30 cellular contexts compared by ENCODE assay signal in genomic region chr11:9205596-9205995, GRCh38.
"Had no signal": no experiment of that assay in that cellular context is flagged by ENCODE, and none has a peak within 500 bp of the region (broad histone marks: within the 10 kb centered on the region; RNA-seq: fewer than 3 reads in every experiment).

No MANE protein-coding gene starts in this region.

- FAIRE-seq: small intestine had no signal

- ATAC-seq: gastroesophageal sphincter; left lung; sciatic nerve; stimulated activated naive B cell treated with anti-CD40 and anti-IgM and Interleukin-4, amounts not matched to agents 10 μg/mL and 1 μg/mL and 100 μg/mL, for 72 hours had no signal

- H3K27me3 Mint-ChIP-seq: progenitor cell of endocrine pancreas; stimulated activated naive B cell treated with anti-CD40 and anti-IgM and Interleukin-4, amounts not matched to agents 10 μg/mL and 1 μg/mL and 100 μg/mL, for 72 hours had no signal

- H3K9me3 Mint-ChIP-seq: activated T-helper 1 cell treated with anti-CD3 and anti-CD28 coated beads, Interleukin-12 subunit alpha, Interleukin-12 subunit beta, Interleukin-2, Interleukin-4 antibody, amounts not matched to agents 30 ng/mL and 10 ng/mL and 1 ng/mL, durations not matched to agents 14 hours and 24 hours and 36 hours; immature natural killer cell; nephron; stimulated activated naive B cell treated with anti-CD40 and anti-IgM and Interleukin-4, amounts not matched to agents 10 μg/mL and 1 μg/mL and 100 μg/mL, for 72 hours had no signal

- H3K27ac Mint-ChIP-seq: activated T-helper 1 cell treated with anti-CD3 and anti-CD28 coated beads, Interleukin-12 subunit alpha, Interleukin-12 subunit beta, Interleukin-2, Interleukin-4 antibody, amounts not matched to agents 30 ng/mL and 10 ng/mL and 1 ng/mL, durations not matched to agents 14 hours and 24 hours and 36 hours; immature natural killer cell; nephron; progenitor cell of endocrine pancreas; stimulated activated naive B cell treated with anti-CD40 and anti-IgM and Interleukin-4, amounts not matched to agents 10 μg/mL and 1 μg/mL and 100 μg/mL, for 72 hours had no signal

- H3K36me3 ChIP-seq: breast epithelium, colonic mucosa, ovary had no signal

- H3K36me3 Mint-ChIP-seq: immature natural killer cell had no signal

- H3K4me1 ChIP-seq: breast epithelium, colonic mucosa had no signal

- H3K27ac ChIP-seq: breast epithelium, colonic mucosa, gastroesophageal sphincter, left lung, neutrophil, ovary, stomach, suprapubic skin, tibial nerve, VCaP had no signal

- H3K4me3 Mint-ChIP-seq: activated T-helper 1 cell treated with anti-CD3 and anti-CD28 coated beads, Interleukin-12 subunit alpha, Interleukin-12 subunit beta, Interleukin-2, Interleukin-4 antibody, amounts not matched to agents 30 ng/mL and 10 ng/mL and 1 ng/mL, durations not matched to agents 14 hours and 24 hours and 36 hours; immature natural killer cell; nephron; stimulated activated naive B cell treated with anti-CD40 and anti-IgM and Interleukin-4, amounts not matched to agents 10 μg/mL and 1 μg/mL and 100 μg/mL, for 72 hours had no signal

- H3K27me3 ChIP-seq: breast epithelium, colonic mucosa, gastroesophageal sphincter, left lung, neutrophil, ovary, stomach, suprapubic skin, tibial nerve had no signal

- H3K9me3 ChIP-seq: breast epithelium, colonic mucosa, gastroesophageal sphincter, left lung, neutrophil, ovary, stomach, suprapubic skin, tibial nerve had no signal

- DNase-seq: activated CD4-positive, alpha-beta T cell treated with anti-CD3 and anti-CD28 coated beads for 4 hours; activated CD4-positive, alpha-beta T cell treated with anti-CD3 and anti-CD28 coated beads, Interleukin-2, amount 50 U/mL, for 48 hours; activated CD8-positive, alpha-beta memory T cell treated with anti-CD3 and anti-CD28 coated beads for 24 hours; activated gamma-delta T cell treated with Interleukin-2 at 50 U/mL for 16 hours; activated naive CD4-positive, alpha-beta T cell treated with anti-CD3 and anti-CD28 coated beads, Interleukin-2, amount 50 U/mL, for 16 hours; amniotic stem cell; colonic mucosa; effector memory CD4-positive, alpha-beta T cell; head of caudate nucleus; hypothalamus; immature natural killer cell; kidney; left lung; ovary; small intestine; stimulated activated CD4-positive, alpha-beta T cell treated with anti-CD3 and anti-CD28 coated beads, Interleukin-1b, Interleukin-23, amount 100 ng/mL, for 48 hours; stimulated activated CD4-positive, alpha-beta T cell treated with anti-CD3 and anti-CD28 coated beads, Interleukin-4, amount 100 ng/mL, for 4 hours; stimulated activated CD8-positive, alpha-beta memory T cell treated with anti-CD3 and anti-CD28 coated beads, Interleukin-4, amount 100 ng/mL, for 48 hours; stimulated activated naive B cell treated with anti-CD40 and anti-IgM and Interleukin-4, amounts not matched to agents 10 μg/mL and 1 μg/mL and 100 μg/mL, for 72 hours; stomach had no signal

- H3K4me3 ChIP-seq: breast epithelium, colonic mucosa, gastroesophageal sphincter, left lung, ovary, stomach, suprapubic skin, tibial nerve had no signal
